Comparison of ENCODE assay signal across 1 cellular context in the genomic region with DNA sequence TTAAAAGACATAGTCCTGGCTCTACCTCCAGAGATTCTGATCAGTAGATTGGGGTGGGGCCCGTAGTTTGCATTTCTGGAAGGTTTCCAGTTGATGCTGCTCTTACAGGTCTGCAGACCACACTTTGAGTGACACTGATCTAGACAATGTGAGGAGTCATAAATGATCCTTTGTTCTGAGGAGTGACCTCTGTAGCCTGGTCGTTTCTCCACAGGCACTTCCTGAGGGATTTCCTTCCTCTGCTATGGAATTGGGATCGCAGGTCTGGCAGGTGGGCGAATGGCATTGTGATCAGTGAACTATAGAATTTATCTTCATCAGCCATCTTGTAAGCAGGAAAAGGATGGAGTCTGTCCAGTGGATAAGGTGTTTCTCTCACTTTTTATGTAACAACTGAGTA.
TF ChIP-seq lines count a peak whose summit lies in the region.

No MANE protein-coding gene starts in this region.

TF ChIP-seq in liver, 16 proteins besides CTCF, POLR2A, EP300 and RAD21:
- peak; percentile 25 for TF ChIP-seq NR2F2 (IDR thresholded peaks at IDR 0.05)
- TF ChIP-seq RXRA (IDR thresholded peaks at IDR 0.05): no peak
- TF ChIP-seq FOXA1 (IDR thresholded peaks at IDR 0.05): no peak
- TF ChIP-seq YY1 (IDR thresholded peaks at IDR 0.05): no peak
- TF ChIP-seq, protein P1, sequence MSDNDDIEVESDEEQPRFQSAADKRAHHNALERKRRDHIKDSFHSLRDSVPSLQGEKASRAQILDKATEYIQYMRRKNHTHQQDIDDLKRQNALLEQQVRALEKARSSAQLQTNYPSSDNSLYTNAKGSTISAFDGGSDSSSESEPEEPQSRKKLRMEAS (IDR thresholded peaks at IDR 0.05): no peak
- TF ChIP-seq, protein P2, sequence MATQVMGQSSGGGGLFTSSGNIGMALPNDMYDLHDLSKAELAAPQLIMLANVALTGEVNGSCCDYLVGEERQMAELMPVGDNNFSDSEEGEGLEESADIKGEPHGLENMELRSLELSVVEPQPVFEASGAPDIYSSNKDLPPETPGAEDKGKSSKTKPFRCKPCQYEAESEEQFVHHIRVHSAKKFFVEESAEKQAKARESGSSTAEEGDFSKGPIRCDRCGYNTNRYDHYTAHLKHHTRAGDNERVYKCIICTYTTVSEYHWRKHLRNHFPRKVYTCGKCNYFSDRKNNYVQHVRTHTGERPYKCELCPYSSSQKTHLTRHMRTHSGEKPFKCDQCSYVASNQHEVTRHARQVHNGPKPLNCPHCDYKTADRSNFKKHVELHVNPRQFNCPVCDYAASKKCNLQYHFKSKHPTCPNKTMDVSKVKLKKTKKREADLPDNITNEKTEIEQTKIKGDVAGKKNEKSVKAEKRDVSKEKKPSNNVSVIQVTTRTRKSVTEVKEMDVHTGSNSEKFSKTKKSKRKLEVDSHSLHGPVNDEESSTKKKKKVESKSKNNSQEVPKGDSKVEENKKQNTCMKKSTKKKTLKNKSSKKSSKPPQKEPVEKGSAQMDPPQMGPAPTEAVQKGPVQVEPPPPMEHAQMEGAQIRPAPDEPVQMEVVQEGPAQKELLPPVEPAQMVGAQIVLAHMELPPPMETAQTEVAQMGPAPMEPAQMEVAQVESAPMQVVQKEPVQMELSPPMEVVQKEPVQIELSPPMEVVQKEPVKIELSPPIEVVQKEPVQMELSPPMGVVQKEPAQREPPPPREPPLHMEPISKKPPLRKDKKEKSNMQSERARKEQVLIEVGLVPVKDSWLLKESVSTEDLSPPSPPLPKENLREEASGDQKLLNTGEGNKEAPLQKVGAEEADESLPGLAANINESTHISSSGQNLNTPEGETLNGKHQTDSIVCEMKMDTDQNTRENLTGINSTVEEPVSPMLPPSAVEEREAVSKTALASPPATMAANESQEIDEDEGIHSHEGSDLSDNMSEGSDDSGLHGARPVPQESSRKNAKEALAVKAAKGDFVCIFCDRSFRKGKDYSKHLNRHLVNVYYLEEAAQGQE (IDR thresholded peaks at IDR 0.05): no peak
- no peak for TF ChIP-seq HNF4A (conservative IDR thresholded peaks at IDR 0.05)
- TF ChIP-seq GABPA (IDR thresholded peaks at IDR 0.05 in 1 of 2, conservative IDR thresholded peaks at IDR 0.05 in 1 of 2): no peak
- no peak for TF ChIP-seq ATF3 (IDR thresholded peaks at IDR 0.05)
